In genomic region chr2:143930891-143931290, GRCh38 we compare ENCODE assay signal across 29 cellular contexts.
DNase-seq lines count a peak whose midpoint lies in the region; ATAC-seq and TF ChIP-seq lines count a peak whose summit lies in the region.
"Had no signal": no experiment of that assay in that cellular context is flagged by ENCODE, and none has a peak within 500 bp of the region (broad histone marks: within the 10 kb centered on the region; RNA-seq: fewer than 3 reads in every experiment).

No MANE protein-coding gene starts in this region.

- H3K4me3 ChIP-seq in trophoblast cell (ENCODE audit: low read depth, low read length), result no peak overlapping the region
- H3K4me3 ChIP-seq in lower lobe of right lung, result no peak overlapping the region
- H3K4me3 ChIP-seq: A549; BLaER1; BLaER1 treated with 17β-estradiol and CSF1 and Interleukin-3, amounts not matched to agents 10 nM and 100 nM had no signal

- H3K4me1 ChIP-seq in trophoblast cell (ENCODE audit: control insufficient read depth in 1 of 2, insufficient read depth in 2 of 2, low read length in 2 of 2), result no peaks in the 10 kb centered on the region
- no peaks in the 10 kb centered on the region for H3K4me1 ChIP-seq in lower lobe of right lung
- H3K4me1 ChIP-seq: BE2C; BLaER1; BLaER1 treated with 17β-estradiol and CSF1 and Interleukin-3, amounts not matched to agents 10 nM and 100 nM had no signal

- H2AFZ ChIP-seq in trophoblast cell (ENCODE audit: insufficient read depth, low read length, poor library complexity), result no peak overlapping the region

- H3K23ac ChIP-seq in trophoblast cell (ENCODE audit: low read length), result no peak overlapping the region

- H2BK5ac ChIP-seq in trophoblast cell (ENCODE audit: low read depth, low read length, poor library complexity), result no peak overlapping the region

- H3K27ac ChIP-seq in trophoblast cell (ENCODE audit: low read depth, low read length) (no peak overlapping the region), lower lobe of right lung (no peak overlapping the region)
- H3K27ac ChIP-seq: 22Rv1; A549; BLaER1; BLaER1 treated with 17β-estradiol and CSF1 and Interleukin-3, amounts not matched to agents 10 nM and 100 nM; C4-2B had no signal

- H2BK12ac ChIP-seq in trophoblast cell (ENCODE audit: low read length), result no peak overlapping the region

- H2AK5ac ChIP-seq in trophoblast cell (ENCODE audit: low read length), result no peak overlapping the region

- no peak overlapping the region for H3K18ac ChIP-seq in trophoblast cell (ENCODE audit: low read length)

- no peak overlapping the region for H3K9ac ChIP-seq in trophoblast cell (ENCODE audit: low read length)
- H3K9ac ChIP-seq: BLaER1; BLaER1 treated with 17β-estradiol and CSF1 and Interleukin-3, amounts not matched to agents 10 nM and 100 nM had no signal

- no peak for TF ChIP-seq CTCF in lower lobe of right lung (IDR thresholded peaks at IDR 0.05)

- intact Hi-C loops in lower lobe of right lung (cut with DNase I), result no loop called here

- no peak overlapping the region for H3K4me2 ChIP-seq in trophoblast cell (ENCODE audit: low read length)
- H3K4me2 ChIP-seq: A549; BLaER1; BLaER1 treated with 17β-estradiol and CSF1 and Interleukin-3, amounts not matched to agents 10 nM and 100 nM had no signal

- no peak overlapping the region for H4K91ac ChIP-seq in trophoblast cell (ENCODE audit: low read depth, low read length)

- no peaks in the 10 kb centered on the region for H3K27me3 ChIP-seq in trophoblast cell (ENCODE audit: insufficient read depth, low read length)
- no peaks in the 10 kb centered on the region for H3K27me3 ChIP-seq in lower lobe of right lung (ENCODE audit: low read depth)
- H3K27me3 ChIP-seq: BE2C had no signal

- WGBS in trophoblast cell (ENCODE audit: extremely low coverage, insufficient coverage, insufficient read length), result no CpG with 5 or more reads among the region's 2 CpGs

- DNase-seq in NAMALWA (ENCODE audit: low spot score), result peak; percentile 7
- DNase-seq in trophoblast cell, result peak; percentile 57 to 77
- no peak for DNase-seq in AG08395 (ENCODE audit: low spot score)
- DNase-seq in lower lobe of right lung, result no peak
- DNase-seq: 8988T; ACHN; AML-193; BE2C; C1 segment of cervical spinal cord; Caco-2; Calu3; CD4-positive, alpha-beta memory T cell; CD4-positive, alpha-beta T cell; CD4-positive, CD25-positive, alpha-beta regulatory T cell; CD8-positive, alpha-beta memory T cell; CD8-positive, alpha-beta T cell; COR-L47; DMS 273 treated with DMSO at 0.1 percent for 48 hours; DMS153; DMS53; DMS79; DMS79 treated with DMSO at 0.1 percent for 48 hours; DND-41; EL had no signal

- no peak overlapping the region for H3K4ac ChIP-seq in trophoblast cell (ENCODE audit: low read depth, low read length)

- no peaks in the 10 kb centered on the region for H3K36me3 ChIP-seq in trophoblast cell (ENCODE audit: control insufficient read depth in 1 of 2, insufficient read depth in 2 of 2, low read length in 2 of 2)
- H3K36me3 ChIP-seq in lower lobe of right lung, result no peaks in the 10 kb centered on the region
- H3K36me3 ChIP-seq: BE2C; BLaER1; BLaER1 treated with 17β-estradiol and CSF1 and Interleukin-3, amounts not matched to agents 10 nM and 100 nM had no signal

- H4K12ac ChIP-seq in trophoblast cell (ENCODE audit: low read depth, low read length), result no peak overlapping the region

- no peaks in the 10 kb centered on the region for H3K79me2 ChIP-seq in trophoblast cell (ENCODE audit: control insufficient read depth, insufficient read depth, low read length, poor library complexity)

- H3K79me1 ChIP-seq in trophoblast cell (ENCODE audit: low read length), result no peaks in the 10 kb centered on the region

- H3K9me3 ChIP-seq in trophoblast cell (ENCODE audit: insufficient read depth, low read depth, low read length) (no peaks in the 10 kb centered on the region), lower lobe of right lung (no peaks in the 10 kb centered on the region)
- H3K9me3 ChIP-seq: A549; BE2C; BLaER1; BLaER1 treated with 17β-estradiol and CSF1 and Interleukin-3, amounts not matched to agents 10 nM and 100 nM; Caco-2 had no signal

- no peak overlapping the region for H2BK120ac ChIP-seq in trophoblast cell (ENCODE audit: insufficient read depth, low read length, poor library complexity)

- H4K8ac ChIP-seq in trophoblast cell (ENCODE audit: low read depth, low read length), result no peak overlapping the region

- no peak for ATAC-seq in lower lobe of right lung
- ATAC-seq: A549; CD8-positive, alpha-beta T cell had no signal

- no peak overlapping the region for H3K14ac ChIP-seq in trophoblast cell (ENCODE audit: low read length)

Comparison
In these comparisons a context has a peak if more than half of its experiments do, and no peak if none do; other contexts are left out.
1. DNase-seq: peak in NAMALWA (single experiment) and trophoblast cell (2 of 2); none in AG08395 (single experiment) and lower lobe of right lung (single experiment).